14 cellular contexts compared by ENCODE assay signal in genomic region chr10:21500578-21500910, GRCh38. TPM values are rescaled to one million over a fixed set of nuclear protein-coding genes. Genes with fewer than 3 reads are reported as not detected.
DNase-seq lines count a peak whose midpoint lies in the region; ATAC-seq, FAIRE-seq and TF ChIP-seq lines count a peak whose summit lies in the region.
"Had no signal": no experiment of that assay in that cellular context is flagged by ENCODE, and none has a peak within 500 bp of the region (broad histone marks: within the 10 kb centered on the region; RNA-seq: fewer than 3 reads in every experiment).

No MANE protein-coding gene starts in this region.

- intact Hi-C loops in Panc1 (cut with micrococcal nuclease; ENCODE audit: unreplicated experiment) (no loop called here), esophagus muscularis mucosa (cut with DNase I) (no loop called here), testis (cut with DNase I; ENCODE audit: low total_unique reads) (no loop called here)

- no peaks in the 10 kb centered on the region for H3K27me3 ChIP-seq in Panc1 (ENCODE audit: control insufficient read depth, insufficient read depth, low read length)
- H3K27me3 ChIP-seq in esophagus muscularis mucosa, result no peaks in the 10 kb centered on the region
- no peaks in the 10 kb centered on the region for H3K27me3 ChIP-seq in testis

- in situ Hi-C loops in Panc1 (cut with HindIII; ENCODE audit: low pct_unique_long_range_greater_than_20kb, low sequenced_read_pairs), result no loop called here

- H3K4me1 ChIP-seq in Panc1 (ENCODE audit: control insufficient read depth, insufficient read depth, low read length) (peaks cover 39% of the 10 kb centered on the region), esophagus muscularis mucosa (peaks cover 8 to 27% (median 20%) of the 10 kb centered on the region in 4 donors), testis (no peaks in the 10 kb centered on the region)

- no TSS peak for BruUV-seq in Panc1 (replicated peaks; lab: Mats Ljungman, UMichigan)

- H3K27me3 Mint-ChIP-seq in nephron (ENCODE audit: low read depth), result peaks cover 25% of the 10 kb centered on the region

- peak overlapping the region; percentile 62 to 85 (median 75) for H3K4me3 Mint-ChIP-seq in nephron

- H3K27ac ChIP-seq in Panc1 (ENCODE audit: low read length), result peak overlapping the region; percentile 63; the same call in 1 of the 2 replicates
- H3K27ac ChIP-seq in esophagus muscularis mucosa (replicated peaks in 1 of 4), result peak overlapping the region in 1 of 4 donors; percentile 30
- H3K27ac ChIP-seq in testis, result peak overlapping the region in 1 of 2 donors; percentile 36
- H3K27ac ChIP-seq: C4-2B, KMS-11 had no signal

- no peak for TF ChIP-seq EP300 in esophagus muscularis mucosa (IDR thresholded peaks at IDR 0.05)

- TF ChIP-seq POLR2A in esophagus muscularis mucosa (IDR thresholded peaks at IDR 0.05; ENCODE audit: low read depth) (no peak), testis (IDR thresholded peaks at IDR 0.05) (no peak)

- H3K36me3 ChIP-seq in Panc1 (ENCODE audit: control insufficient read depth, insufficient read depth, low read length), result no peaks in the 10 kb centered on the region
- H3K36me3 ChIP-seq in esophagus muscularis mucosa, result no peaks in the 10 kb centered on the region
- no peaks in the 10 kb centered on the region for H3K36me3 ChIP-seq in testis (ENCODE audit: low read depth, missing control alignments)

- 63% methylated on average over 14 of the region's 14 CpGs for WGBS in esophagus muscularis mucosa
- 30 to 64% methylated on average over 6 to 14 of the region's 14 CpGs for WGBS in testis, 2 donors

- H3K9me3 ChIP-seq in Panc1 (ENCODE audit: control insufficient read depth, insufficient read depth, low read depth, low read length) (no peaks in the 10 kb centered on the region), esophagus muscularis mucosa (no peaks in the 10 kb centered on the region), testis (no peaks in the 10 kb centered on the region)

- CTCF ChIA-PET in Panc1 (lab: Charles Lee), result no interaction called here

- H3K9me3 Mint-ChIP-seq in nephron, result no peaks in the 10 kb centered on the region

- H3K4me3 ChIP-seq in Panc1 (ENCODE audit: low read depth in 2 of 2, low read length in 2 of 2), result no peak overlapping the region
- peak overlapping the region; percentile 37 to 47 (median 38) for H3K4me3 ChIP-seq in esophagus muscularis mucosa
- H3K4me3 ChIP-seq in testis, result peak overlapping the region; percentile 34 to 54

- H3K27ac Mint-ChIP-seq in nephron, result peak overlapping the region; percentile 48 to 95 (median 95)

- no peak for ATAC-seq in Panc1
- no peak for ATAC-seq in GM21381 (IDR thresholded peaks at IDR 0.05; ENCODE audit: unreplicated experiment)
- ATAC-seq: activated CD4-positive, CD25-positive, alpha-beta regulatory T cell treated with anti-CD3 and anti-CD28 coated beads, Interleukin-2, amount 50 U/mL, for 24 hours had no signal

- DNase-seq in Panc1 (ENCODE audit: low read depth, low spot score) (no peak), esophagus muscularis mucosa (ENCODE audit: extremely low spot score) (no peak), testis (no peak), mucosa of gallbladder (ENCODE audit: low spot score) (no peak), HTR-8/SVneo (ENCODE audit: insufficient read length, low spot score) (no peak)
- DNase-seq: effector CD8-positive, alpha-beta T cell; GF-D8; NCI-H1694; NCI-H82 had no signal

- no peaks in the 10 kb centered on the region for H3K36me3 Mint-ChIP-seq in nephron (ENCODE audit: low read depth)

- H3K4me1 Mint-ChIP-seq in nephron, result peaks cover 59% of the 10 kb centered on the region

- no peak for TF ChIP-seq CTCF in Panc1 (IDR thresholded peaks at IDR 0.05)
- TF ChIP-seq CTCF in esophagus muscularis mucosa (IDR thresholded peaks at IDR 0.05), result no peak
- no peak for TF ChIP-seq CTCF in nephron (IDR thresholded peaks at IDR 0.05; ENCODE audit: unreplicated experiment in 3 of 3)
- no peak for TF ChIP-seq CTCF in testis (IDR thresholded peaks at IDR 0.05)

- no peak for FAIRE-seq in HTR-8/SVneo (lab: Jason Lieb, UNC)

- POLR2A ChIA-PET in Panc1 (lab: Charles Lee), result no interaction called here

RNA-seq across cellular contexts. Expression of gene SKIDA1, which starts 24.9 kb away (rescaled TPM):
- 9.3 TPM for total RNA-seq in Panc1 (2021; ENCODE audit: unreplicated experiment)
- 5.8 TPM for polyA plus RNA-seq in Panc1 (2012; ENCODE audit: insufficient read length)
- total RNA-seq in esophagus muscularis mucosa, result 1 to 10 TPM in 3 of 4 donors, under 1 TPM in 1; 0.50 to 2.9 (median 1.2) TPM
- total RNA-seq in testis, result 1 to 10 TPM; 6.6 to 6.9 TPM
- 4.7 TPM for polyA plus RNA-seq in testis (ENCODE audit: insufficient read depth, low read depth, low replicate concordance)
- 1.2 TPM for total RNA-seq in mucosa of gallbladder

RNA-seq across cellular contexts. Expression of gene MLLT10, which starts 33.5 kb away (rescaled TPM):
- total RNA-seq in Panc1 (2021; ENCODE audit: unreplicated experiment), result 33.4 TPM
- polyA plus RNA-seq in Panc1 (2012; ENCODE audit: insufficient read length), result 28.9 TPM
- 10 to 100 TPM; 23.5 to 39.7 (median 30.2) TPM for total RNA-seq in esophagus muscularis mucosa
- 100 to 1,000 TPM; 130 to 144 TPM for total RNA-seq in testis
- 243 TPM for polyA plus RNA-seq in testis (ENCODE audit: insufficient read depth, low read depth, low replicate concordance)
- 33.0 TPM for total RNA-seq in mucosa of gallbladder

Comparison
In these comparisons a context has a peak if more than half of its experiments do, and no peak if none do; other contexts are left out.
1. H3K4me3 ChIP-seq: peak in esophagus muscularis mucosa (4 of 4) and testis (2 of 2); none in Panc1 (0 of 2).